ENCODE assay signal across 8 cellular contexts in the genomic region with DNA sequence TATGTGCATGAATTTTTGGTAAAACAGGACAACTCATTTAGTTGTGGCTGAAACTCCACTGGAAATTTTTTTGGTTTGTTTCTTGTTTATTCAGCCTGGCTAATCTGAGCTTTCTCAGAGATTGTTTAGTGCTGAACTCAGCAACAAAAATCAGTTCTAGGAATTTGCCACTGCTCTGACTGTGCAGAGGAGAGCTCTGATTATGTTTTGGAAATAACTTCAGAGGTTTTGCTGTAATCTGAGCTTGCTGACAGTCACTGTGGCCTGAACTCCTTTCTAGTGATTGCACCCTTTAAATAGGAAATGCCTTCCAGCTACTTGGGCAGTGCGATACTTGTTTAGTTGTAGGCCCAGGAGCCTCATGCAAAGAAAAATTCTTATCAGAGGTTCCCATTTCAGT.
A peak's percentile ranks its signal among the peaks of the same experiment; 100 is the strongest.
DNase-seq lines count a peak whose midpoint lies in the region; ATAC-seq and TF ChIP-seq lines count a peak whose summit lies in the region.

No MANE protein-coding gene starts in this region.

- peak overlapping the region; percentile 62 for H3K4me3 Mint-ChIP-seq in activated T-helper 1 cell treated with anti-CD3 and anti-CD28 coated beads, Interleukin-12 subunit alpha, Interleukin-12 subunit beta, Interleukin-2, Interleukin-4 antibody, amounts not matched to agents 30 ng/mL and 10 ng/mL and 1 ng/mL, durations not matched to agents 14 hours and 24 hours and 36 hours
- no peak overlapping the region for H3K4me3 Mint-ChIP-seq in type B pancreatic cell

- no peaks in the 10 kb centered on the region for H3K36me3 ChIP-seq in cardiac muscle cell
- H3K36me3 ChIP-seq in right atrium auricular region: peaks cover 11% of the 10 kb centered on the region

- H3K27me3 ChIP-seq in cardiac muscle cell (no peaks in the 10 kb centered on the region), right atrium auricular region (no peaks in the 10 kb centered on the region)

- H3K4me1 ChIP-seq in cardiac muscle cell (ENCODE audit: low read depth) (peaks cover 19% of the 10 kb centered on the region), right atrium auricular region (peaks cover 4 to 14% of the 10 kb centered on the region in 2 donors)

- no peak for TF ChIP-seq CTCF in cardiac muscle cell (IDR thresholded peaks at IDR 0.05; ENCODE audit: low read depth, low read length)
- TF ChIP-seq CTCF in right atrium auricular region (IDR thresholded peaks at IDR 0.05): no peak
- TF ChIP-seq CTCF in type B pancreatic cell (conservative IDR thresholded peaks at IDR 0.05): no peak

- H3K4me1 Mint-ChIP-seq in activated T-helper 1 cell treated with anti-CD3 and anti-CD28 coated beads, Interleukin-12 subunit alpha, Interleukin-12 subunit beta, Interleukin-2, Interleukin-4 antibody, amounts not matched to agents 30 ng/mL and 10 ng/mL and 1 ng/mL, durations not matched to agents 14 hours and 24 hours and 36 hours (ENCODE audit: low read depth): peaks cover 79% of the 10 kb centered on the region
- peaks cover 21% of the 10 kb centered on the region for H3K4me1 Mint-ChIP-seq in type B pancreatic cell (ENCODE audit: unreplicated experiment)

- ATAC-seq in GM21528 (IDR thresholded peaks at IDR 0.05; ENCODE audit: low FRiP score, unreplicated experiment) (no peak), HG03521 (IDR thresholded peaks at IDR 0.05; ENCODE audit: unreplicated experiment) (no peak), HG03025 (IDR thresholded peaks at IDR 0.05; ENCODE audit: low FRiP score, unreplicated experiment) (no peak)

- H3K9me3 ChIP-seq in cardiac muscle cell (ENCODE audit: low read depth): no peaks in the 10 kb centered on the region
- peaks cover 0 to 7% of the 10 kb centered on the region in 2 donors for H3K9me3 ChIP-seq in right atrium auricular region

- peak overlapping the region; percentile 87 for H3K27ac Mint-ChIP-seq in activated T-helper 1 cell treated with anti-CD3 and anti-CD28 coated beads, Interleukin-12 subunit alpha, Interleukin-12 subunit beta, Interleukin-2, Interleukin-4 antibody, amounts not matched to agents 30 ng/mL and 10 ng/mL and 1 ng/mL, durations not matched to agents 14 hours and 24 hours and 36 hours
- peak overlapping the region; percentile 52 for H3K27ac Mint-ChIP-seq in type B pancreatic cell

- no peak overlapping the region for H3K4me3 ChIP-seq in cardiac muscle cell
- no peak overlapping the region for H3K4me3 ChIP-seq in right atrium auricular region

- H3K27ac ChIP-seq in cardiac muscle cell (peak overlapping the region; percentile 93), right atrium auricular region (peak overlapping the region in 1 of 2 donors; percentile 3)

- H3K9me3 Mint-ChIP-seq in activated T-helper 1 cell treated with anti-CD3 and anti-CD28 coated beads, Interleukin-12 subunit alpha, Interleukin-12 subunit beta, Interleukin-2, Interleukin-4 antibody, amounts not matched to agents 30 ng/mL and 10 ng/mL and 1 ng/mL, durations not matched to agents 14 hours and 24 hours and 36 hours: peaks cover 25% of the 10 kb centered on the region
- H3K9me3 Mint-ChIP-seq in type B pancreatic cell: peaks cover 7% of the 10 kb centered on the region

- no peaks in the 10 kb centered on the region for H3K27me3 Mint-ChIP-seq in activated T-helper 1 cell treated with anti-CD3 and anti-CD28 coated beads, Interleukin-12 subunit alpha, Interleukin-12 subunit beta, Interleukin-2, Interleukin-4 antibody, amounts not matched to agents 30 ng/mL and 10 ng/mL and 1 ng/mL, durations not matched to agents 14 hours and 24 hours and 36 hours (ENCODE audit: insufficient read depth)
- H3K27me3 Mint-ChIP-seq in type B pancreatic cell: no peaks in the 10 kb centered on the region

- DNase-seq in cardiac muscle cell (ENCODE audit: low read depth in 1 of 2, low spot score in 1 of 2) (peak; percentile 75 to 93), right atrium auricular region (ENCODE audit: low spot score) (no peak), islet precursor cell (peak; percentile 70), type B pancreatic cell (ENCODE audit: extremely low spot score, unreplicated experiment) (no peak)
- peak; percentile 37 for DNase-seq in activated T-helper 1 cell treated with anti-CD3 and anti-CD28 coated beads, Interleukin-12 subunit alpha, Interleukin-12 subunit beta, Interleukin-2, Interleukin-4 antibody, amounts not matched to agents 30 ng/mL and 10 ng/mL and 1 ng/mL, durations not matched to agents 14 hours and 24 hours and 36 hours (ENCODE audit: low spot score)

- peaks cover 45% of the 10 kb centered on the region for H3K36me3 Mint-ChIP-seq in activated T-helper 1 cell treated with anti-CD3 and anti-CD28 coated beads, Interleukin-12 subunit alpha, Interleukin-12 subunit beta, Interleukin-2, Interleukin-4 antibody, amounts not matched to agents 30 ng/mL and 10 ng/mL and 1 ng/mL, durations not matched to agents 14 hours and 24 hours and 36 hours (ENCODE audit: low read depth)
- H3K36me3 Mint-ChIP-seq in type B pancreatic cell: peaks cover 16% of the 10 kb centered on the region

- intact Hi-C loops in activated T-helper 1 cell treated with anti-CD3 and anti-CD28 coated beads, Interleukin-12 subunit alpha, Interleukin-12 subunit beta, Interleukin-2, Interleukin-4 antibody, amounts not matched to agents 30 ng/mL and 10 ng/mL and 1 ng/mL, durations not matched to agents 14 hours and 24 hours and 36 hours (cut with micrococcal nuclease): loop anchor here (1.0 to 10.0 kb wide), 6 partner anchors 20 to 1994 kb away; a partner anchor contains a TSS

Comparison
In these comparisons a context has a peak if more than half of its experiments do, and no peak if none do; other contexts are left out.
1. DNase-seq: peak in cardiac muscle cell (2 of 2), activated T-helper 1 cell treated with anti-CD3 and anti-CD28 coated beads, Interleukin-12 subunit alpha, Interleukin-12 subunit beta, Interleukin-2, Interleukin-4 antibody, amounts not matched to agents 30 ng/mL and 10 ng/mL and 1 ng/mL, durations not matched to agents 14 hours and 24 hours and 36 hours (single experiment) and islet precursor cell (single experiment); none in right atrium auricular region (single experiment) and type B pancreatic cell (single experiment).